In genomic region chr3:25789209-25789595, GRCh38 we compare ENCODE assay signal across 8 cellular contexts. TPM values are rescaled to one million over a fixed set of nuclear protein-coding genes. Genes with fewer than 3 reads are reported as not detected.
DNase-seq lines count a peak whose midpoint lies in the region; FAIRE-seq and TF ChIP-seq lines count a peak whose summit lies in the region.

No MANE protein-coding gene starts in this region.

- H4K20me1 ChIP-seq in neural cell (ENCODE audit: insufficient read depth), result no peaks in the 10 kb centered on the region

- no peak for TF ChIP-seq CTCF in BJ (IDR thresholded peaks at IDR 0.05; ENCODE audit: insufficient read depth, low read depth, low read length)
- no peak for TF ChIP-seq CTCF in LNCaP clone FGC (IDR thresholded peaks at IDR 0.05; ENCODE audit: control insufficient read depth, extremely low read depth, insufficient read depth)
- no peak for TF ChIP-seq CTCF in neural cell (IDR thresholded peaks at IDR 0.05; ENCODE audit: poor library complexity, severe bottlenecking)

- no peaks in the 10 kb centered on the region for H3K36me3 ChIP-seq in BJ (ENCODE audit: control insufficient read depth, insufficient read depth, low read length)
- H3K36me3 ChIP-seq in duodenal mucosa (ENCODE audit: control insufficient read depth in 1 of 2, insufficient read depth in 2 of 2, low read length in 2 of 2), result peaks cover 0 to 6% of the 10 kb centered on the region in 2 donors
- no peaks in the 10 kb centered on the region for H3K36me3 ChIP-seq in neural cell (ENCODE audit: insufficient read depth, low read length)

- CTCF ChIA-PET in BJ (lab: Yijun Ruan, JAX), result interaction anchor here (0.7 to 1.1 kb wide), 3 partner anchors 10 to 317 kb away, joined by 3 to 4 read pairs (median 3); no protein-coding TSS in a partner anchor

- TF ChIP-seq EP300 in neural cell (conservative IDR thresholded peaks at IDR 0.05; ENCODE audit: poor library complexity, severe bottlenecking), result no peak

- H2AFZ ChIP-seq in neural cell (ENCODE audit: low read depth, low read length), result peak overlapping the region; percentile 10

- DNase-seq in BJ (ENCODE audit: low read depth) (no peak), LNCaP clone FGC (ENCODE audit: low read depth) (no peak), SKM-1 (lab: John Stamatoyannopoulos, UW; ENCODE audit: unreplicated experiment) (no peak), urothelium cell line (ENCODE audit: low spot score) (no peak), SHP77 (lab: John Stamatoyannopoulos, UW) (no peak)
- no peak for DNase-seq in NK-92 treated with Interleukin-12 subunit alpha and Interleukin-12 subunit beta, amount 100 ng/mL, for 24 hours (lab: John Stamatoyannopoulos, UW)

- POLR2A ChIA-PET in BJ (lab: Charles Lee), result no interaction called here

- H3K4me2 ChIP-seq in neural cell (ENCODE audit: low read length), result peak overlapping the region; percentile 17

- no peaks in the 10 kb centered on the region for H3F3A ChIP-seq in neural cell (ENCODE audit: insufficient read depth, low read length, poor library complexity, severe bottlenecking)

- H3K79me2 ChIP-seq in neural cell (replicated peaks; ENCODE audit: insufficient read depth, low read length), result no peaks in the 10 kb centered on the region

- H3K27ac ChIP-seq in duodenal mucosa (ENCODE audit: low read depth, low read length) (no peak overlapping the region), neural cell (ENCODE audit: low read length) (peak overlapping the region; percentile 18)

- peaks cover 13 to 19% of the 10 kb centered on the region in 2 donors for H3K4me1 ChIP-seq in duodenal mucosa (ENCODE audit: control insufficient read depth in 1 of 2, insufficient read depth in 2 of 2, low read length in 2 of 2)

- no peaks in the 10 kb centered on the region for H3K9me2 ChIP-seq in neural cell (ENCODE audit: insufficient read depth, low read length)

- no peak for FAIRE-seq in urothelium cell line (lab: Jason Lieb, UNC)

- no peaks in the 10 kb centered on the region for H3K27me3 ChIP-seq in BJ (ENCODE audit: control insufficient read depth, insufficient read depth, low read length)
- H3K27me3 ChIP-seq in duodenal mucosa (ENCODE audit: control insufficient read depth in 1 of 2, insufficient read depth in 2 of 2, low read length in 2 of 2), result no peaks in the 10 kb centered on the region
- H3K27me3 ChIP-seq in neural cell (ENCODE audit: insufficient read depth, low read depth, low read length), result no peaks in the 10 kb centered on the region

- TF ChIP-seq RAD21 in neural cell (conservative IDR thresholded peaks at IDR 0.05), result no peak

- H3K9me3 ChIP-seq in duodenal mucosa (ENCODE audit: control insufficient read depth in 1 of 2, low read length in 2 of 2) (no peaks in the 10 kb centered on the region), neural cell (ENCODE audit: low read length) (no peaks in the 10 kb centered on the region)

- H3K4me3 ChIP-seq in BJ (ENCODE audit: low read depth, low read length) (peak overlapping the region; percentile 57), LNCaP clone FGC (ENCODE audit: low read depth, low read length) (peak overlapping the region; percentile 86), duodenal mucosa (ENCODE audit: low read depth in 1 of 2, low read length in 2 of 2) (peak overlapping the region; percentile 90 to 98), neural cell (ENCODE audit: low read length) (peak overlapping the region; percentile 66)

- H3K9ac ChIP-seq in duodenal mucosa (ENCODE audit: low read depth in 1 of 2, low read length in 2 of 2) (peak overlapping the region; percentile 88), neural cell (ENCODE audit: low read length) (peak overlapping the region; percentile 59)

TF ChIP-seq in neural cell, 6 proteins besides CTCF, POLR2A, EP300 and RAD21:
- no peak for TF ChIP-seq SMC3 (conservative IDR thresholded peaks at IDR 0.05; ENCODE audit: poor library complexity)
- no peak for TF ChIP-seq POLR2AphosphoS5 (IDR thresholded peaks at IDR 0.05)
- no peak for TF ChIP-seq TAF1 (IDR thresholded peaks at IDR 0.05; ENCODE audit: low read depth)
- no peak for TF ChIP-seq EZH2 (IDR thresholded peaks at IDR 0.05; ENCODE audit: borderline replicate concordance, insufficient read depth, low read length, poor library complexity, severe bottlenecking)
- no peak for TF ChIP-seq MXI1 (conservative IDR thresholded peaks at IDR 0.05; ENCODE audit: poor library complexity, severe bottlenecking)
- TF ChIP-seq, protein P1, sequence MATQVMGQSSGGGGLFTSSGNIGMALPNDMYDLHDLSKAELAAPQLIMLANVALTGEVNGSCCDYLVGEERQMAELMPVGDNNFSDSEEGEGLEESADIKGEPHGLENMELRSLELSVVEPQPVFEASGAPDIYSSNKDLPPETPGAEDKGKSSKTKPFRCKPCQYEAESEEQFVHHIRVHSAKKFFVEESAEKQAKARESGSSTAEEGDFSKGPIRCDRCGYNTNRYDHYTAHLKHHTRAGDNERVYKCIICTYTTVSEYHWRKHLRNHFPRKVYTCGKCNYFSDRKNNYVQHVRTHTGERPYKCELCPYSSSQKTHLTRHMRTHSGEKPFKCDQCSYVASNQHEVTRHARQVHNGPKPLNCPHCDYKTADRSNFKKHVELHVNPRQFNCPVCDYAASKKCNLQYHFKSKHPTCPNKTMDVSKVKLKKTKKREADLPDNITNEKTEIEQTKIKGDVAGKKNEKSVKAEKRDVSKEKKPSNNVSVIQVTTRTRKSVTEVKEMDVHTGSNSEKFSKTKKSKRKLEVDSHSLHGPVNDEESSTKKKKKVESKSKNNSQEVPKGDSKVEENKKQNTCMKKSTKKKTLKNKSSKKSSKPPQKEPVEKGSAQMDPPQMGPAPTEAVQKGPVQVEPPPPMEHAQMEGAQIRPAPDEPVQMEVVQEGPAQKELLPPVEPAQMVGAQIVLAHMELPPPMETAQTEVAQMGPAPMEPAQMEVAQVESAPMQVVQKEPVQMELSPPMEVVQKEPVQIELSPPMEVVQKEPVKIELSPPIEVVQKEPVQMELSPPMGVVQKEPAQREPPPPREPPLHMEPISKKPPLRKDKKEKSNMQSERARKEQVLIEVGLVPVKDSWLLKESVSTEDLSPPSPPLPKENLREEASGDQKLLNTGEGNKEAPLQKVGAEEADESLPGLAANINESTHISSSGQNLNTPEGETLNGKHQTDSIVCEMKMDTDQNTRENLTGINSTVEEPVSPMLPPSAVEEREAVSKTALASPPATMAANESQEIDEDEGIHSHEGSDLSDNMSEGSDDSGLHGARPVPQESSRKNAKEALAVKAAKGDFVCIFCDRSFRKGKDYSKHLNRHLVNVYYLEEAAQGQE (IDR thresholded peaks at IDR 0.05; ENCODE audit: borderline replicate concordance), result no peak

RNA-seq across cellular contexts. Expression of gene OXSM, which starts 0.7 kb away (rescaled TPM):
- polyA plus RNA-seq in BJ (2011; rRNA removed), result 10.6 and 15.9 TPM in 2 replicates
- 4.8 and 8.6 TPM in 2 replicates for polyA minus RNA-seq in BJ (2011; rRNA and poly(A)+ RNA removed)
- 6.7 and 11.9 TPM in 2 replicates for polyA plus RNA-seq in neural cell
- 5.1 and 5.6 TPM in 2 replicates for polyA minus RNA-seq in neural cell

RNA-seq across cellular contexts. Expression of gene NGLY1, which starts 6.0 kb away (rescaled TPM):
- 8.2 and 15.0 TPM in 2 replicates for polyA plus RNA-seq in BJ (2011; rRNA removed)
- 7.0 and 9.5 TPM in 2 replicates for polyA minus RNA-seq in BJ (2011; rRNA and poly(A)+ RNA removed)
- polyA plus RNA-seq in neural cell, result 19.9 and 22.0 TPM in 2 replicates
- 20.3 and 21.9 TPM in 2 replicates for polyA minus RNA-seq in neural cell
